Comparison of ENCODE assay signal across 28 cellular contexts in the genomic region with DNA sequence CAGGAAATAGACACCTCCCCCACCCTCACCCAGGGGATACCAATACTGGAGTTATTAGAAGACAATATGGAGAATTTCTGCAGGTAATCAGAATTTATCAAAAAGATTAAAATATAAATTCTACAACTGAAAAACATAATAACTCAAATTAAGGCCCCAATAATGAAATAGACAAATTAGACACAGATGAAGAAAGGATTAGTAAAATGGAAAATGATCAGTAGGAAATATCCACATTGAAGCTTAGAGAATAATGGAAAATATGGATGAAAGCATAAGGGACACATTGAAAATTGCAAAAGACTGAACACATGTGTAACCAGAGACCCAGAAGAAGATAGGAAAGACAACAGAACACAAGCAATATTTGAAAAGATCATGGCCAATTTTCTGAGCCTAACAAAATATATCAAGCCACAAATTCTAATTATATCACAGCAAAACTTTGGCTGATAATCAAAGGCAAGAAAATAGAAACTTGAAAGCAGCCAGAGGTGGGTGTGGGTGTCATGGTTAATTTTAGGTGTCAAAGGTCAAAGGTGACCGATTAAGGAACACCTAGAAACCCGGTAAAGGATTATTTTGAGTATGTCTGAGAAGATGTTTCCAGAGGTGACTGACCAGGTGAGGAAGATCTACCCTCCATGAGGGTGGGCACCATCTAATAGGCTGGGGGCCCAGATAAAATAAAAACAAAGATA. TPM values are rescaled to one million over a fixed set of nuclear protein-coding genes. Genes with fewer than 3 reads are reported as not detected.
"Had no signal": no experiment of that assay in that cellular context is flagged by ENCODE, and none has a peak within 500 bp of the region (broad histone marks: within the 10 kb centered on the region; RNA-seq: fewer than 3 reads in every experiment).

No MANE protein-coding gene starts in this region.

- H3K27me3 Mint-ChIP-seq: activated naive CD4-positive, alpha-beta T cell treated with anti-CD3 and anti-CD28 coated beads, Interleukin-2, amount 50 U/mL, for 24 hours had no signal

- DNase-seq: activated CD4-positive, alpha-beta T cell treated with anti-CD3 and anti-CD28 coated beads for 48 hours; activated CD4-positive, alpha-beta T cell treated with anti-CD3 and anti-CD28 coated beads, Interleukin-2, amount 50 U/mL, for 4 hours; activated CD8-positive, alpha-beta memory T cell treated with anti-CD3 and anti-CD28 coated beads, Interleukin-2, amount 50 U/mL, for 48 hours; activated CD8-positive, alpha-beta T cell treated with anti-CD3 and anti-CD28 coated beads, Interleukin-2, amount 10 ng/mL, durations not matched to agents 7 days and 5 days; activated effector memory CD4-positive, alpha-beta T cell treated with Interleukin-2 at 50 U/mL for 16 hours; activated naive CD4-positive, alpha-beta T cell; activated T-cell treated with anti-CD3 and anti-CD28 coated beads, Interleukin-2, amount 50 U/mL, for 1 hour; amniotic stem cell; body of pancreas; central memory CD4-positive, alpha-beta T cell; MG63; NCI-H1105; NCI-H1436; NCI-H1694 treated with DMSO at 0.1 percent for 48 hours; NCI-H2029 treated with DMSO at 0.1 percent for 48 hours; NCI-H510A treated with DMSO at 0.1 percent for 48 hours; NCI-H69; NK-92 treated with Interleukin-12 subunit alpha and Interleukin-12 subunit beta, amount 100 ng/mL, for 24 hours; OCI-M1; Right ventricle myocardium superior; SJCRH30 had no signal

- ATAC-seq: activated CD4-positive, CD25-positive, alpha-beta regulatory T cell treated with anti-CD3 and anti-CD28 coated beads, Interleukin-2, amount 50 U/mL, for 24 hours; activated CD8-positive, alpha-beta T cell treated with anti-CD3 and anti-CD28 coated beads, Interleukin-2, amount 10 ng/mL, durations not matched to agents 7 days and 5 days; body of pancreas; Panc1 had no signal

- H3K27ac ChIP-seq: ascending aorta, body of pancreas, RWPE1, SJCRH30 had no signal

- H3K4me3 Mint-ChIP-seq: activated CD8-positive, alpha-beta T cell treated with anti-CD3 and anti-CD28 coated beads, Interleukin-2, amount 10 ng/mL, durations not matched to agents 7 days and 5 days; activated naive CD4-positive, alpha-beta T cell treated with anti-CD3 and anti-CD28 coated beads, Interleukin-2, amount 50 U/mL, for 24 hours; T-helper 1 cell treated with Interleukin-12 subunit alpha and Interleukin-12 subunit beta and Interleukin-4 antibody, amounts not matched to agents 30 μg/mL and 1 μg/mL, for 36 hours had no signal

- H3K27me3 ChIP-seq: ascending aorta, body of pancreas, MG63, SJCRH30 had no signal

- H3K4me1 Mint-ChIP-seq: activated naive CD4-positive, alpha-beta T cell treated with anti-CD3 and anti-CD28 coated beads, Interleukin-2, amount 50 U/mL, for 24 hours had no signal

- FAIRE-seq: bronchial epithelial cell had no signal

- H3K4me3 ChIP-seq: ascending aorta, body of pancreas, MG63, SJCRH30 had no signal

- H3K27ac Mint-ChIP-seq: activated CD8-positive, alpha-beta T cell treated with anti-CD3 and anti-CD28 coated beads, Interleukin-2, amount 10 ng/mL, durations not matched to agents 7 days and 5 days; activated naive CD4-positive, alpha-beta T cell treated with anti-CD3 and anti-CD28 coated beads, Interleukin-2, amount 50 U/mL, for 24 hours; T-helper 1 cell treated with Interleukin-12 subunit alpha and Interleukin-12 subunit beta and Interleukin-4 antibody, amounts not matched to agents 30 μg/mL and 1 μg/mL, for 36 hours had no signal

- H3K4me1 ChIP-seq: ascending aorta, body of pancreas, SJCRH30 had no signal

RNA-seq across cellular contexts. Expression of a gene that starts 28.2 kb away (rescaled TPM):
- total RNA-seq: activated CD8-positive, alpha-beta T cell treated with anti-CD3 and anti-CD28 coated beads, Interleukin-2, amount 10 ng/mL, durations not matched to agents 7 days and 5 days had no signal
